ENCODE assay signal across 9 cellular contexts in the genomic region with DNA sequence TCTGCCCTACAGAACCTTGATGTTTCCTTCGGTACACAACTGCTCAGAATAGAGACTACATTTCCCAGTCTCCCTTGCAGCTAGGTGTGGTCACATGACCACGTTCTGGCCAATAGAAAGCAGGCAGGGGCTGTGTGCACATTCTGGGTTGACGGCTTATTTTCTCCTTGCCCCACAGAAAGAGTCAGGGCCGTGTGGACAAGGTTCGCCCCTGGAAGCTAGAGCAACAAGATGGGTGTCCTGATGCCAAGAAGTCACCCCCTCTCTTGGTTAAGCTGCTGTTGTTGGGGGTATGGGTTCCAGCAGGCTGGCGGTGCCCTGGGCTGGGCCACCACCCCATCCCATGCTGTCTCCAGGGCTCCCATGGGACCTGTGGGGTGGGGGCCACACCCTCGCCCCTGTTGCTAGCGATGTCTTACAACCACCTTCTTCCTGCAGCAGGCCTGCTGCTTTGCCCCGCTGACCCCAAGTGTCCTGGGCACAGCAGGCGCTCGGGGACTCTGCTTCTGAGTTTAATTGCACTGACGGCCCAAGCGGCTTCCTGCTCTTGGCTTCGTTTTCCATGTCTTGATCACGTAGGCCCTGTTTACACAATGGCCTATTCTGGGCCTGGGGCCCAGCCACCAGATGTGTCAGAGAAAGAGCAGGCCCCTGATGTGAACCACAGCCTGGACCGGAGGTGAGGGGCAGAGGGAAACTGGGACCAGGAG. TPM values are rescaled to one million over a fixed set of nuclear protein-coding genes. Genes with fewer than 3 reads are reported as not detected.
DNase-seq lines count a peak whose midpoint lies in the region; ATAC-seq and TF ChIP-seq lines count a peak whose summit lies in the region.
"Had no signal": no experiment of that assay in that cellular context is flagged by ENCODE, and none has a peak within 500 bp of the region (broad histone marks: within the 10 kb centered on the region; RNA-seq: fewer than 3 reads in every experiment).

No MANE protein-coding gene starts in this region.

- no peaks in the 10 kb centered on the region for H3K9me3 ChIP-seq in endodermal cell (ENCODE audit: control insufficient read depth, low read length)

- H3K27me3 Mint-ChIP-seq in activated CD4-positive, alpha-beta T cell treated with anti-CD3 and anti-CD28 coated beads for 36 hours = no peaks in the 10 kb centered on the region
- H3K27me3 Mint-ChIP-seq in endodermal cell (ENCODE audit: insufficient read depth) = no peaks in the 10 kb centered on the region

- no peak overlapping the region for H4K8ac ChIP-seq in mesendoderm (ENCODE audit: low read depth, low read length)

- H3K9me3 Mint-ChIP-seq in activated CD4-positive, alpha-beta T cell treated with anti-CD3 and anti-CD28 coated beads for 36 hours (ENCODE audit: low read depth) = no peaks in the 10 kb centered on the region
- no peaks in the 10 kb centered on the region for H3K9me3 Mint-ChIP-seq in endodermal cell

- H3K23ac ChIP-seq in mesendoderm (ENCODE audit: low read length) = no peak overlapping the region

- H3K36me3 ChIP-seq in endodermal cell (ENCODE audit: control insufficient read depth, insufficient read depth, low read length) = no peaks in the 10 kb centered on the region
- no peaks in the 10 kb centered on the region for H3K36me3 ChIP-seq in mesendoderm (ENCODE audit: control insufficient read depth, insufficient read depth, low read length)

- H3K27me3 ChIP-seq in endodermal cell (ENCODE audit: control insufficient read depth, insufficient read depth, low read length, poor library complexity, severe bottlenecking) = no peaks in the 10 kb centered on the region
- no peaks in the 10 kb centered on the region for H3K27me3 ChIP-seq in mesendoderm (ENCODE audit: insufficient read depth, low read length, poor library complexity)

- H3K4me1 Mint-ChIP-seq in activated CD4-positive, alpha-beta T cell treated with anti-CD3 and anti-CD28 coated beads for 36 hours = peaks cover 3% of the 10 kb centered on the region
- peaks cover 3% of the 10 kb centered on the region for H3K4me1 Mint-ChIP-seq in endodermal cell

- 73 to 86% methylated on average over 9 to 16 of the region's 16 CpGs for WGBS in endodermal cell (ENCODE audit: insufficient coverage in 1 of 2, insufficient read length in 1 of 2), 2 experiments
- WGBS in mesendoderm (ENCODE audit: extremely low coverage, insufficient coverage, low lambda C conversion rate) = no CpG with 5 or more reads among the region's 16 CpGs

- no peaks in the 10 kb centered on the region for H3K36me3 Mint-ChIP-seq in activated CD4-positive, alpha-beta T cell treated with anti-CD3 and anti-CD28 coated beads for 36 hours (ENCODE audit: low read depth)
- no peaks in the 10 kb centered on the region for H3K36me3 Mint-ChIP-seq in endodermal cell (ENCODE audit: low read depth)

- CTCF ChIA-PET in activated CD4-positive, alpha-beta T cell treated with anti-CD3 and anti-CD28 coated beads for 36 hours (lab: Charles Lee) = interaction anchor here (0.5 to 1.3 kb wide), 3 partner anchors 50 to 351 kb away, joined by 3 to 4 read pairs (median 4); no protein-coding TSS in a partner anchor

- H3K9ac ChIP-seq in endodermal cell (ENCODE audit: extremely low read depth, low read length, poor library complexity, severe bottlenecking) = no peak overlapping the region
- H3K9ac ChIP-seq in mesendoderm (ENCODE audit: low read length) = peak overlapping the region; percentile 34

- ATAC-seq in HG02852 (IDR thresholded peaks at IDR 0.05; ENCODE audit: unreplicated experiment) = peak; percentile 57
- ATAC-seq in activated CD4-positive, alpha-beta T cell treated with anti-CD3 and anti-CD28 coated beads for 36 hours = peak; percentile 92
- ATAC-seq in stimulated activated naive CD8-positive, alpha-beta T cell treated with anti-CD3 and anti-CD28 coated beads, Interleukin-15, Interleukin-2, amounts not matched to agents 100 U/mL and 50 U/mL, for 24 hours = peak; percentile 54

- no peak overlapping the region for H2BK5ac ChIP-seq in mesendoderm (ENCODE audit: low read length)

- H3K27ac Mint-ChIP-seq in activated CD4-positive, alpha-beta T cell treated with anti-CD3 and anti-CD28 coated beads for 36 hours = no peak overlapping the region
- H3K27ac Mint-ChIP-seq in endodermal cell = no peak overlapping the region

- no peak overlapping the region for H3K4ac ChIP-seq in mesendoderm (ENCODE audit: low read depth, low read length)

- no peak overlapping the region for H3K18ac ChIP-seq in mesendoderm (ENCODE audit: low read length)

- no peak overlapping the region for H2BK120ac ChIP-seq in mesendoderm (ENCODE audit: low read depth, low read length)

- TF ChIP-seq CTCF in endodermal cell (conservative IDR thresholded peaks at IDR 0.05) = no peak

- H2BK15ac ChIP-seq in mesendoderm (replicated peaks; ENCODE audit: low read depth) = no peak overlapping the region

- no peaks in the 10 kb centered on the region for H3K79me2 ChIP-seq in mesendoderm (ENCODE audit: control insufficient read depth, insufficient read depth, low read length)

- H3K4me1 ChIP-seq in endodermal cell (ENCODE audit: control insufficient read depth, insufficient read depth, low read length) = no peaks in the 10 kb centered on the region
- no peaks in the 10 kb centered on the region for H3K4me1 ChIP-seq in mesendoderm (ENCODE audit: control insufficient read depth, low read depth, low read length)

- H3K4me2 ChIP-seq in mesendoderm (ENCODE audit: low read length) = no peak overlapping the region

- peak overlapping the region; percentile 67 for H3K56ac ChIP-seq in mesendoderm (ENCODE audit: low read length)

- peak overlapping the region; percentile 0 for H4K5ac ChIP-seq in mesendoderm (ENCODE audit: low read length)

- H3K4me3 Mint-ChIP-seq in activated CD4-positive, alpha-beta T cell treated with anti-CD3 and anti-CD28 coated beads for 36 hours = no peak overlapping the region
- no peak overlapping the region for H3K4me3 Mint-ChIP-seq in endodermal cell

- intact Hi-C loops in activated CD4-positive, alpha-beta T cell treated with anti-CD3 and anti-CD28 coated beads for 36 hours (cut with DNase I, micrococcal nuclease) = loop anchor here in 1 of 2 experiments (1.0 to 5.0 kb wide), 3 partner anchors 25 to 275 kb away; partner anchors contain the start of gene ABTB1

- POLR2A ChIA-PET in activated CD4-positive, alpha-beta T cell treated with anti-CD3 and anti-CD28 coated beads for 36 hours (lab: Charles Lee) = interaction anchor here (0.7 kb wide), 1 partner anchor 719 kb away, joined by 3 read pairs; no protein-coding TSS in a partner anchor

- H2AK5ac ChIP-seq in mesendoderm (ENCODE audit: low read length) = no peak overlapping the region

- DNase-seq in DMS79 treated with DMSO at 0.1 percent for 48 hours (lab: John Stamatoyannopoulos, UW) (peak; percentile 50), DMS79 (lab: John Stamatoyannopoulos, UW) (no peak), NCI-H2171 treated with DMSO at 0.1 percent for 48 hours (lab: John Stamatoyannopoulos, UW) (peak; percentile 95), endodermal cell (peak; percentile 89), mesendoderm (peak; percentile 86)
- peak; percentile 75 for DNase-seq in activated CD4-positive, alpha-beta T cell treated with anti-CD3 and anti-CD28 coated beads for 36 hours
- peak; percentile 56 for DNase-seq in stimulated activated naive CD8-positive, alpha-beta T cell treated with anti-CD3 and anti-CD28 coated beads, Interleukin-15, Interleukin-2, amounts not matched to agents 100 U/mL and 50 U/mL, for 24 hours

- H3K79me1 ChIP-seq in mesendoderm (ENCODE audit: low read length) = no peaks in the 10 kb centered on the region

- no peak overlapping the region for H3K27ac ChIP-seq in endodermal cell (ENCODE audit: low read depth, low read length)
- H3K27ac ChIP-seq in mesendoderm (ENCODE audit: low read depth, low read length) = no peak overlapping the region
- H3K27ac ChIP-seq: 22Rv1 had no signal

- no peak overlapping the region for H3K4me3 ChIP-seq in endodermal cell (ENCODE audit: low read length)
- H3K4me3 ChIP-seq in mesendoderm (ENCODE audit: low read length) = no peak overlapping the region

RNA-seq across cellular contexts. Expression of gene ABTB1, which starts 24.9 kb away (rescaled TPM):
- 1 to 10 TPM; 8.3 to 9.6 TPM for total RNA-seq in activated CD4-positive, alpha-beta T cell treated with anti-CD3 and anti-CD28 coated beads for 36 hours
- total RNA-seq in endodermal cell = 10 to 100 TPM; 10.7 to 14.4 TPM
- 8.1 TPM for polyA plus RNA-seq in endodermal cell (2013, experiment 1 of 2)
- 6.5 TPM for polyA plus RNA-seq in endodermal cell (2013, experiment 2 of 2)
- polyA plus RNA-seq in mesendoderm (2013, experiment 1 of 2) = 1.5 TPM
- polyA plus RNA-seq in mesendoderm (2013, experiment 2 of 2) = 1.1 TPM
